ENCODE assay signal across 1 cellular context in genomic region chr2:188410504-188411235, GRCh38.
TF ChIP-seq lines count a peak whose summit lies in the region.

No MANE protein-coding gene starts in this region.

TF ChIP-seq in H1, 55 proteins besides CTCF, POLR2A, EP300 and RAD21:
- TF ChIP-seq CREB1 (IDR thresholded peaks at IDR 0.05) (no peak), NANOG (IDR thresholded peaks at IDR 0.05; ENCODE audit: insufficient read depth, low read depth, low read length, poor library complexity, severe bottlenecking) (peak; percentile 64), CHD1 (IDR thresholded peaks at IDR 0.05; ENCODE audit: low read depth, low read length) (no peak), SRF (IDR thresholded peaks at IDR 0.05; ENCODE audit: low read depth, low read length) (no peak)
